Comparison of ENCODE assay signal across 1 cellular context in the genomic region with DNA sequence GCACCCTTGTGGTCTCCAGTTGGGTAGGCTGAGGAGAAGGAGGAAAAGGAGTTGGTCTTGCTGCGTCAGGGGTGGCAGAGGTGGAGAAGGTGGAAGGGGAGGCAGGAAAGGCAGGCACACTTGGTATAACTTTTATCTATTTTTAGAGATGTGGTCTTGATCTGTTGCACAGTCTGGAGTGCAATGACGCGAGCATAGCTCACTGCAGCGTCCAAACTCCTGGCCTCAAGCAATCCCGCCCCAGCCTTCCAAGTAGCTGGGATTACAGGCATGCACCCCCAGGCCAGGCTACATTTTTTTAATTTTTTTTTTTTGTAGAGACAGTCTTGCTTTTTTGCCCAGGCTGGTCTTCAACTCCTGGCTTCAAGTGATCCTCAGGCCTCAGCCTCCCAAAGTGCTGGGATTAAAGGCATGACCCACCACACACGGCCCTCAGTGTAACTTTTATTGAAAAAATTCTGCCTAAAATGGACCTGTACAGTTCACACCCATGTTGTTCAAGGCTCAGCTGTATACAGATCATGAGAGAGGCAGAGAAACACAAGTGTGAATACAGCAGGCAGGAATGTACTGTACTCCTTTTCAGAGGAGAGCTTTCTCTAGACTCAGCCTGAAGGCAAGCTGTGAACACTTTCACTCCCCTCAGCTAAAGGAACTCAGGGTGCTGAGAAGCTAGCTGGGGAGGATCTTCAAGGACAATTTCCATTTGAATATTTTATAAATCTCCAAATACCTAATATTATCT.
TF ChIP-seq lines count a peak whose summit lies in the region.

No MANE protein-coding gene starts in this region.

TF ChIP-seq in IMR-90, 13 proteins besides CTCF, POLR2A, EP300 and RAD21:
- TF ChIP-seq NFE2L2 (IDR thresholded peaks at IDR 0.05; ENCODE audit: low read depth, low read length) = no peak
